ENCODE assay signal across 8 cellular contexts in the genomic region with DNA sequence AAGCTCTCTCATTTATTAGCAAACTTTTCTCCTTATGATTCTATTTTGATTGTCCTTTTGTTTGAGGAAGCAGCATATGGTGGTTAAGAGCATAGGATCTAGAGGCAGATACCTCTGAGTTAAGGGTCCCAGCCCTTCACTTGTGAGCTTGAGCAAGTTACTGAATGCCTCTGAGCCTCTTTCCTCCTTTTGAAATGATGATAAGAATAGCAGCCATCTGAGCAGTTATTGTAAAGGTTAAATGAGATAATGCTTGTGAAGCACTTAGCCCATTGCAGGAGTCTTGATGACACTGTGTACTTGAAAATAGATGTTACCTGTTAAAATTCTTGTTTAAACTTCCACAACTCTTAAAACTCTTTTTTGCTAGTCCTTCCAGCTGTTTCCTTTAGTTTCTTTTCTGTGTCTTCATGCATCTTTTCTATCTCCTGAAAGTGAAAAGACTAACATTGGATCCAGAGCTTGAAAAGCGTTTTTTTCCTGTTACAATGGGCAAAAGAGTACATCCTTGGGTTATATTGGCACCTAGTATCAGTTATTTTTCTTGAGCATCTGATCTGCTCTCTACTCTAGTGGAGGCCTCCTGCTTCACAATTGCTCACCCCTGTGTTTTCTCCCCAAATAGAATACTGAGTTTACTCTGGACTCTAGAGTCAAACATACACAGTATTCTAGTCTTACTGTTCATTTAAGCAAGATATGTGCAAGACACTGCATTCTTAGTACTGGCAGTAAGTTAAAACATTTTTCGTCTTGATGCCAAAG. TPM values are rescaled to one million over a fixed set of nuclear protein-coding genes. Genes with fewer than 3 reads are reported as not detected.
DNase-seq lines count a peak whose midpoint lies in the region; ATAC-seq and TF ChIP-seq lines count a peak whose summit lies in the region.

No MANE protein-coding gene starts in this region.

- DNase-seq in GDM1 (lab: John Stamatoyannopoulos, UW) (peak; percentile 4), NOMO-1 treated with DMSO at 0.1 percent for 48 hours (lab: John Stamatoyannopoulos, UW; ENCODE audit: unreplicated experiment) (peak; percentile 35), osteocyte (ENCODE audit: extremely low spot score, unreplicated experiment) (no peak), NCI-H1105 (lab: John Stamatoyannopoulos, UW) (no peak)
- no peak for DNase-seq in effector memory CD8-positive, alpha-beta T cell
- DNase-seq in activated CD4-positive, CD25-positive, alpha-beta regulatory T cell treated with anti-CD3 and anti-CD28 coated beads, Interleukin-2, amount 50 U/mL, for 72 hours: no peak

- peaks cover 26 to 57% of the 10 kb centered on the region in 2 donors for H3K4me1 Mint-ChIP-seq in effector memory CD8-positive, alpha-beta T cell (ENCODE audit: low read depth in 2 of 2)
- H3K4me1 Mint-ChIP-seq in osteocyte (ENCODE audit: unreplicated experiment): peaks cover 65% of the 10 kb centered on the region

- no peak for ATAC-seq in effector memory CD8-positive, alpha-beta T cell (replicated peaks)
- ATAC-seq in HG03196 (IDR thresholded peaks at IDR 0.05; ENCODE audit: unreplicated experiment): no peak
- no peak for ATAC-seq in HG02884 (IDR thresholded peaks at IDR 0.05; ENCODE audit: unreplicated experiment)

- no peak for TF ChIP-seq CTCF in osteocyte (IDR thresholded peaks at IDR 0.05)

- H3K9me3 Mint-ChIP-seq in effector memory CD8-positive, alpha-beta T cell: no peaks in the 10 kb centered on the region
- no peaks in the 10 kb centered on the region for H3K9me3 Mint-ChIP-seq in osteocyte (ENCODE audit: unreplicated experiment)

- H3K36me3 Mint-ChIP-seq in effector memory CD8-positive, alpha-beta T cell (ENCODE audit: insufficient read depth): peaks cover 15% of the 10 kb centered on the region
- H3K36me3 Mint-ChIP-seq in osteocyte (ENCODE audit: unreplicated experiment): peaks cover 4% of the 10 kb centered on the region

- H3K27me3 Mint-ChIP-seq in effector memory CD8-positive, alpha-beta T cell: no peaks in the 10 kb centered on the region
- H3K27me3 Mint-ChIP-seq in osteocyte (ENCODE audit: unreplicated experiment): no peaks in the 10 kb centered on the region

- H3K27ac Mint-ChIP-seq in effector memory CD8-positive, alpha-beta T cell: peak overlapping the region in 1 of 2 donors; percentile 67
- H3K27ac Mint-ChIP-seq in osteocyte (ENCODE audit: unreplicated experiment): peak overlapping the region; percentile 97

- H3K4me3 Mint-ChIP-seq in effector memory CD8-positive, alpha-beta T cell: peak overlapping the region; percentile 93 to 98
- peak overlapping the region; percentile 96 for H3K4me3 Mint-ChIP-seq in osteocyte (ENCODE audit: unreplicated experiment)

RNA-seq across cellular contexts. Expression of gene HIF1A, which starts 3.1 kb away (rescaled TPM):
- 326 and 332 TPM in 2 replicates for total RNA-seq in osteocyte

Comparison
In these comparisons a context has a peak if more than half of its experiments do, and no peak if none do; other contexts are left out.
1. DNase-seq: peak in GDM1 (single experiment) and NOMO-1 treated with DMSO at 0.1 percent for 48 hours (single experiment); none in effector memory CD8-positive, alpha-beta T cell (0 of 3), osteocyte (single experiment), NCI-H1105 (single experiment) and activated CD4-positive, CD25-positive, alpha-beta regulatory T cell treated with anti-CD3 and anti-CD28 coated beads, Interleukin-2, amount 50 U/mL, for 72 hours (single experiment).